In the genomic region with DNA sequence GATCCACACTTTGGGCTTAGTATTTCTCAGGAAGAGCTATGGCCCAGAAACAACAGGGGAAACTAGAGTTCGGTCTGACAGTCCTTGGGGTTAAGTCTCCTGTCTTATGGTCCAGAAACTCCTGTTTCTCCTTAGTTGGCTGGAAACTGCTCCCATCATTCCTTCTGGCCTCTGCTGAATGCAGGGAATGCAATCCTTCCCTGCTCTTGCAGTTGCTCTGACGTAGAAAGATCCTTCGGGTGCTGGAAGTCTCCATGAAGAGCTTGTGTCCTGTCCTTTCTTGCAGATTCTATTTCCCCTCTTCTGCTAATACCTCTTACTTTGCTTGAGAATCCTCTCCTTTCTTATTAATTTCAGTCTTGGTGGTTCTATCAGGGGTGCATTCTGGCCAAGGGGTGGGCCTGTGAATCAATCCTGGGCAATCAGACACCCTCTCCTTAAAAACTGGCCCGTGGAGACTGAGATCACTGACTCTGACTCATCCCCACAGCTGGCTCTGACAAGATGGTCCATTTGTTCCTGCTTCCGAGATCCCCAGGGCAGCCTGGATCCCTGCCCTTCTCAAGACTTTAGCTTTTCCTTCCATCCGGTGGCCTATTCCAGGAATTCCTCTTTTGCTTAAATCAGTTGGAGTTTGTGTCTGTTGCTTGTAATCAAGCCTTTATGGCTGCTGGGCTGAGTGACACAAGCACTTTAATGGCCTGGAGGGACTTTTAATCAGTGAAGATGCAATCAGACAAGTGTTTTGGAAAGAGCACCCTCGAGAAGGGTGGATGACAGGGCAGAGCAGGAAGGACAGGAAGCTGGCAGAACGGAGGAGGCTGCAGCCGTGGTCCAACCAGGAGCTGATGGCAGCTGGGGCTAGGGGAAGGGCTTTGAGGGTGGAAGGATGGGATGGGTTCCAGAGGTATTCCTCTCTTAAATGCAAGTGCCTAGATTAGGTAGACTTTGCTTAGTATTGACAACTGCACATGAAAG, we compare ENCODE assay signal across 11 cellular contexts. TPM values are rescaled to one million over a fixed set of nuclear protein-coding genes. Genes with fewer than 3 reads are reported as not detected.
DNase-seq lines count a peak whose midpoint lies in the region; ATAC-seq and TF ChIP-seq lines count a peak whose summit lies in the region.
"Had no signal": no experiment of that assay in that cellular context is flagged by ENCODE, and none has a peak within 500 bp of the region (broad histone marks: within the 10 kb centered on the region; RNA-seq: fewer than 3 reads in every experiment).

No MANE protein-coding gene starts in this region.

- H3K4me1 Mint-ChIP-seq in mesothelial cell of epicardium: no peaks in the 10 kb centered on the region

- H3K9me3 Mint-ChIP-seq in mesothelial cell of epicardium: no peaks in the 10 kb centered on the region
- H3K9me3 Mint-ChIP-seq: stimulated activated effector memory CD8-positive, alpha-beta T cell treated with anti-CD3 and anti-CD28 coated beads, Interleukin-12 subunit alpha, Interleukin-12 subunit beta, amount 100 ng/mL, for 72 hours had no signal

- no peak overlapping the region for H3K4me3 Mint-ChIP-seq in mesothelial cell of epicardium
- H3K4me3 Mint-ChIP-seq: stimulated activated effector memory CD8-positive, alpha-beta T cell treated with anti-CD3 and anti-CD28 coated beads, Interleukin-12 subunit alpha, Interleukin-12 subunit beta, amount 100 ng/mL, for 72 hours had no signal

- H3K36me3 Mint-ChIP-seq in mesothelial cell of epicardium: no peaks in the 10 kb centered on the region
- H3K36me3 Mint-ChIP-seq: stimulated activated effector memory CD8-positive, alpha-beta T cell treated with anti-CD3 and anti-CD28 coated beads, Interleukin-12 subunit alpha, Interleukin-12 subunit beta, amount 100 ng/mL, for 72 hours had no signal

- no peak for TF ChIP-seq CTCF in mesothelial cell of epicardium (IDR thresholded peaks at IDR 0.05; ENCODE audit: unreplicated experiment)

- peak; percentile 80 for DNase-seq in AG08396 (ENCODE audit: low spot score)
- peak; percentile 8 for DNase-seq in SK-MEL-5 (ENCODE audit: low read depth, low spot score)
- DNase-seq in fibroblast of peridontal ligament (ENCODE audit: extremely low read depth): peak; percentile 95
- DNase-seq in myocyte (ENCODE audit: low read depth): peak; percentile 83
- DNase-seq in SKM-1 treated with dmso at 0.1 percent for 144 hours (lab: John Stamatoyannopoulos, UW; ENCODE audit: unreplicated experiment): no peak
- no peak for DNase-seq in mesothelial cell of epicardium (ENCODE audit: low spot score in 2 of 2, unreplicated experiment in 2 of 2)
- DNase-seq: activated effector memory CD4-positive, alpha-beta T cell treated with Interleukin-2 at 50 U/mL for 16 hours; NCI-H2227 treated with DMSO at 0.1 percent for 48 hours had no signal

- H3K27me3 Mint-ChIP-seq in mesothelial cell of epicardium (ENCODE audit: low read depth): peaks cover 47% of the 10 kb centered on the region

- in situ Hi-C loops in SK-MEL-5 (cut with HindIII; ENCODE audit: low pct_unique_long_range_greater_than_20kb, low sequenced_read_pairs): no loop called here

- ATAC-seq in HG03196 (IDR thresholded peaks at IDR 0.05; ENCODE audit: unreplicated experiment) (no peak), GM18873 (IDR thresholded peaks at IDR 0.05; ENCODE audit: low FRiP score, unreplicated experiment) (no peak)

- H3K27ac Mint-ChIP-seq in mesothelial cell of epicardium: no peak overlapping the region
- H3K27ac Mint-ChIP-seq: stimulated activated effector memory CD8-positive, alpha-beta T cell treated with anti-CD3 and anti-CD28 coated beads, Interleukin-12 subunit alpha, Interleukin-12 subunit beta, amount 100 ng/mL, for 72 hours had no signal

RNA-seq across cellular contexts. Expression of gene PTGS1, which starts 23.7 kb away (rescaled TPM):
- 0.03 and 0.53 TPM in 2 replicates for total RNA-seq in SK-MEL-5 (2014; rRNA removed; shearing (Covaris generic))
- polyA plus RNA-seq in SK-MEL-5 (2015; cell fraction: cytosol; rRNA removed): 0.27 and 0.53 TPM in 2 replicates
- polyA plus RNA-seq in SK-MEL-5 (2015; cell fraction: nucleus; rRNA removed): 0.33 and 1.0 TPM in 2 replicates
- total RNA-seq in myocyte: 9.6 and 14.0 TPM in 2 replicates
- polyA plus RNA-seq in myocyte (2012): 3.3 TPM
- 8.0 to 9.2 TPM (median 8.2 TPM) in 3 replicates for total RNA-seq in mesothelial cell of epicardium

Comparison
In these comparisons a context has a peak if more than half of its experiments do, and no peak if none do; other contexts are left out.
1. DNase-seq: peak in AG08396 (single experiment), SK-MEL-5 (single experiment), fibroblast of peridontal ligament (single experiment) and myocyte (single experiment); none in SKM-1 treated with dmso at 0.1 percent for 144 hours (single experiment) and mesothelial cell of epicardium (0 of 2).